In the genomic region with DNA sequence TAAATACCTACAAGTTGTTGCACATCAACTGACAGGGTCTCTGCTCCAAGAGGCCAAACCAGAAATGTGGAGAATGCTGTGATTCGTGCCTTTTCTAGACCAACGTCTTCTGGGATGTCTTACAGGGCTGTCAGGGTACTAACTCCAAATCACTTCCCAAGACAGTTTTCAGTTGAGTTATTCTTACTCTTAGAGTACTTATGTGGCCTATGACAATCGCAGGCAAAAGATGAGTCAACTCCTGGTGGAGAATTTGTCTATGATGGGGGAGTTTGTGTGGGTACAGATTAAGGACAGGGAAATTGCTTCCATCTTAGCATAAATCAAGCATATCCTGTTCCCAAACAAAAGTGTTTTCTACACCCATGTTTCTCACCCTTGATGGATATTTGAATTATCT, we compare ENCODE assay signal across 1 cellular context.
TF ChIP-seq lines count a peak whose summit lies in the region.

No MANE protein-coding gene starts in this region.

TF ChIP-seq in IMR-90, 13 proteins besides CTCF, POLR2A, EP300 and RAD21 (continued from another document):
- TF ChIP-seq FOS (IDR thresholded peaks at IDR 0.05; ENCODE audit: low read depth, low read length) (no peak), SMC3 (IDR thresholded peaks at IDR 0.05; ENCODE audit: low read depth, low read length) (no peak), RFX5 (IDR thresholded peaks at IDR 0.05; ENCODE audit: low read depth, low read length) (no peak), CHD1 (IDR thresholded peaks at IDR 0.05; ENCODE audit: low read depth, low read length) (no peak), MXI1 (IDR thresholded peaks at IDR 0.05; ENCODE audit: borderline replicate concordance, low read depth, low read length) (no peak), MAFK (IDR thresholded peaks at IDR 0.05; ENCODE audit: low read depth, low read length) (no peak), NFE2L2 (IDR thresholded peaks at IDR 0.05; ENCODE audit: low read depth, low read length) (no peak), CEBPB (IDR thresholded peaks at IDR 0.05; ENCODE audit: low read depth, low read length) (no peak)
- TF ChIP-seq, protein P1, sequence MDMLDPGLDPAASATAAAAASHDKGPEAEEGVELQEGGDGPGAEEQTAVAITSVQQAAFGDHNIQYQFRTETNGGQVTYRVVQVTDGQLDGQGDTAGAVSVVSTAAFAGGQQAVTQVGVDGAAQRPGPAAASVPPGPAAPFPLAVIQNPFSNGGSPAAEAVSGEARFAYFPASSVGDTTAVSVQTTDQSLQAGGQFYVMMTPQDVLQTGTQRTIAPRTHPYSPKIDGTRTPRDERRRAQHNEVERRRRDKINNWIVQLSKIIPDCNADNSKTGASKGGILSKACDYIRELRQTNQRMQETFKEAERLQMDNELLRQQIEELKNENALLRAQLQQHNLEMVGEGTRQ (IDR thresholded peaks at IDR 0.05; ENCODE audit: low read depth, low read length) = no peak
- TF ChIP-seq, protein P2, sequence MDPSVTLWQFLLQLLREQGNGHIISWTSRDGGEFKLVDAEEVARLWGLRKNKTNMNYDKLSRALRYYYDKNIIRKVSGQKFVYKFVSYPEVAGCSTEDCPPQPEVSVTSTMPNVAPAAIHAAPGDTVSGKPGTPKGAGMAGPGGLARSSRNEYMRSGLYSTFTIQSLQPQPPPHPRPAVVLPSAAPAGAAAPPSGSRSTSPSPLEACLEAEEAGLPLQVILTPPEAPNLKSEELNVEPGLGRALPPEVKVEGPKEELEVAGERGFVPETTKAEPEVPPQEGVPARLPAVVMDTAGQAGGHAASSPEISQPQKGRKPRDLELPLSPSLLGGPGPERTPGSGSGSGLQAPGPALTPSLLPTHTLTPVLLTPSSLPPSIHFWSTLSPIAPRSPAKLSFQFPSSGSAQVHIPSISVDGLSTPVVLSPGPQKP (IDR thresholded peaks at IDR 0.05; ENCODE audit: borderline replicate concordance, low read depth, low read length) = no peak
TF ChIP-seq in IMR-90: peak in this region for 0.
